ENCODE assay signal across 6 cellular contexts in the genomic region with DNA sequence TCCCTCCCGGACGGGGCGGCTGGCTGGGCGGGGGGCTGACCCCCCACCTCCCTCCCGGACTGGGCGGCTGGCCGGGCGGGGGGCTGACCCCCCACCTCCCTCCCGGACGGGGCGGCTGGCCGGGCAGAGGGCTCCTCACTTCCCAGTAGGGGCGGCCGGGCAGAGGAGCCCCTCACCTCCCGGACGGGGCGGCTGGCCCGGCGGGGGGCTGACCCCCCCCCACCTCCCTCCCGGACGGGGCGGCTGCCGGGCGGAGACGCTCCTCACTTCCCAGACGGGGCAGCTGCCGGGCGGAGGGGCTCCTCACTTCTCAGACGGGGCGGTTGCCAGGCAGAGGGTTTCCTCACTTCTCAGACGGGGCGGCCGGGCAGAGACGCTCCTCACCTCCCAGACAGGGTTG. TPM values are rescaled to one million over a fixed set of nuclear protein-coding genes. Genes with fewer than 3 reads are reported as not detected.
"Had no signal": no experiment of that assay in that cellular context is flagged by ENCODE, and none has a peak within 500 bp of the region (broad histone marks: within the 10 kb centered on the region; RNA-seq: fewer than 3 reads in every experiment).

No MANE protein-coding gene starts in this region.

RNA-seq across cellular contexts. Expression of a gene that starts 58.0 kb away (rescaled TPM):
- total RNA-seq: HepG2, HT-29, HT1080, IMR-90, K562 had no signal
- polyA plus RNA-seq: HepG2, IgD-negative memory B cell, IMR-90, K562 had no signal
